ENCODE assay signal across 8 cellular contexts in the genomic region with DNA sequence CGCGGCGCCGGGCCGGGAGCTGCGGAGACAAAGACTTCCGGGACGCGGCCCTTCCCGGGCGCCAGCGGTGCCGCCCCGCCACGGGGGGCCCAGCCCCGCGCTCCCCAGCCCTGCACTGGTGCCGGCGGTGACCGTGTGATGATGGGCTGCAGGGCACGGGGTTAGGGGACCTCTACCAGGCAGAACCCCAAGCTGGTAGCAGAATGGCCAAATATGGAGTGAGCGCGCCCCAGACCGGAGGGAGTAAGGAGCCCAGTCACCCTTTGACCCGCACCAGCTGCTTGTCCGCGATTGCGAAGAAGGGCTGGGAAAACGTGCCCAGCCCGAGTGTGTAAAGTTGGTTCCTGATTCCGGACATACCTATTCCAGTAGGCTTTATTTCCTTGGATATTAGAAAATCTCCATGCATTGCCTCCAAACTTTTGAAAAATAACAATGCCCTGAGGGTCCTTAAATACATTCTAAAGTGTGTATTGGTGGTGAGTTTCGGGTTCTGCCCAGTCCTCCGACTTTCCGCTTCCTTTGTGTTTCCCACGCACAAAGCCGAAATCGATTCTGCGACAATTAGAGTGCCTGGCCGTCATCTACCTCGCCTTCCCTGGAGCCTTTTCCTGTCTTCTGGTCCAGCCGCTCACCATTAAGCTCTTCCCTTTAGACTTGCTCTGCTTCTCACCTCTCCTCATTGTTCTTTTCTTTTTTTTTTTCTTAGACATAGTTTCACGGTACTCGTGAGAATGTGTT. TPM values are rescaled to one million over a fixed set of nuclear protein-coding genes. Genes with fewer than 3 reads are reported as not detected.
DNase-seq lines count a peak whose midpoint lies in the region; ATAC-seq and TF ChIP-seq lines count a peak whose summit lies in the region.

No MANE protein-coding gene starts in this region.

- DNase-seq in stimulated activated CD4-positive, alpha-beta T cell treated with anti-CD3 and anti-CD28 coated beads, Interleukin-15, amount 100 ng/mL, for 24 hours: peak; percentile 53
- DNase-seq in stimulated activated CD4-positive, alpha-beta T cell treated with anti-CD3 and anti-CD28 coated beads, Interleukin-4, amount 100 ng/mL, for 4 hours: no peak
- peak; percentile 47 for DNase-seq in MV-4-11 (lab: John Stamatoyannopoulos, UW)
- DNase-seq in WERI-Rb-1: peak; percentile 33
- DNase-seq in fibroblast of gingiva (ENCODE audit: low read depth): peak; percentile 65
- DNase-seq in nephron progenitor cell: peak; percentile 60
- no peak for DNase-seq in cerebellum (ENCODE audit: low spot score)

- no peak for TF ChIP-seq CTCF in WERI-Rb-1 (IDR thresholded peaks at IDR 0.05; ENCODE audit: low read depth, low read length)
- no peak for TF ChIP-seq CTCF in nephron progenitor cell (IDR thresholded peaks at IDR 0.05)

- H3K36me3 ChIP-seq in WERI-Rb-1: peaks cover 4% of the 10 kb centered on the region

- H3K9me3 Mint-ChIP-seq in nephron progenitor cell: no peaks in the 10 kb centered on the region

- H3K36me3 Mint-ChIP-seq in nephron progenitor cell (ENCODE audit: low read depth): peaks cover 12% of the 10 kb centered on the region

- no peaks in the 10 kb centered on the region for H3K27me3 Mint-ChIP-seq in nephron progenitor cell (ENCODE audit: low read depth, poor library complexity)

- H3K27ac ChIP-seq in WERI-Rb-1: peak overlapping the region; percentile 71

- H3K27ac Mint-ChIP-seq in nephron progenitor cell: no peak overlapping the region

- ATAC-seq in HG02623 (IDR thresholded peaks at IDR 0.05; ENCODE audit: unreplicated experiment): peak; percentile 20

- peaks cover 20% of the 10 kb centered on the region for H3K4me1 Mint-ChIP-seq in nephron progenitor cell

- H3K27me3 ChIP-seq in WERI-Rb-1 (ENCODE audit: insufficient read depth, low read depth, severe bottlenecking): no peaks in the 10 kb centered on the region

- H3K4me3 ChIP-seq in WERI-Rb-1 (ENCODE audit: low read depth, low read length): peak overlapping the region; percentile 96

- no peaks in the 10 kb centered on the region for H3K9me3 ChIP-seq in WERI-Rb-1 (ENCODE audit: severe bottlenecking)

- no peak overlapping the region for H3K4me3 Mint-ChIP-seq in nephron progenitor cell

RNA-seq across cellular contexts. Expression of gene ABRACL, which starts 1.1 kb away (rescaled TPM):
- total RNA-seq in cerebellum: 17.4 TPM

RNA-seq across cellular contexts. Expression of gene REPS1, which starts 41.6 kb away (rescaled TPM):
- 103 TPM for total RNA-seq in cerebellum

Comparison
In these comparisons a context has a peak if more than half of its experiments do, and no peak if none do; other contexts are left out.
1. DNase-seq: peak in stimulated activated CD4-positive, alpha-beta T cell treated with anti-CD3 and anti-CD28 coated beads, Interleukin-15, amount 100 ng/mL, for 24 hours (single experiment), MV-4-11 (single experiment), WERI-Rb-1 (single experiment), fibroblast of gingiva (single experiment) and nephron progenitor cell (single experiment); none in stimulated activated CD4-positive, alpha-beta T cell treated with anti-CD3 and anti-CD28 coated beads, Interleukin-4, amount 100 ng/mL, for 4 hours (0 of 2) and cerebellum (single experiment).